Comparison of ENCODE assay signal across 31 cellular contexts in genomic region chr18:52367962-52368745, GRCh38. TPM values are rescaled to one million over a fixed set of nuclear protein-coding genes. Genes with fewer than 3 reads are reported as not detected.
"Had no signal": no experiment of that assay in that cellular context is flagged by ENCODE, and none has a peak within 500 bp of the region (broad histone marks: within the 10 kb centered on the region; RNA-seq: fewer than 3 reads in every experiment).

No MANE protein-coding gene starts in this region.

- H3K27ac ChIP-seq: coronary artery, heart left ventricle, left ventricle myocardium inferior, lower lobe of right lung, pancreas, prostate gland, right lobe of liver, spleen, tibial artery, upper lobe of right lung, vagina had no signal

- H3K27ac Mint-ChIP-seq: endodermal cell; memory B cell; mesothelial cell of epicardium; natural killer cell treated with Interleukin-12 subunit alpha and Interleukin-12 subunit beta and Interleukin-15 and Interleukin-18, amount 100 ng/mL, for 72 hours; stimulated activated memory B cell treated with anti-CD40 and anti-IgM and Interleukin-4, amounts not matched to agents 10 μg/mL and 1 μg/mL and 100 μg/mL, for 72 hours; stimulated activated naive CD8-positive, alpha-beta T cell treated with anti-CD3 and anti-CD28 coated beads, Interleukin-15, Interleukin-2, amounts not matched to agents 100 ng/mL and 50 ng/mL, for 24 hours had no signal

- FAIRE-seq: endothelial cell of umbilical vein, islet of Langerhans, pancreas had no signal

- H3K9me3 Mint-ChIP-seq: stimulated activated memory B cell treated with anti-CD40 and anti-IgM and Interleukin-4, amounts not matched to agents 10 μg/mL and 1 μg/mL and 100 μg/mL, for 72 hours; stimulated activated naive CD8-positive, alpha-beta T cell treated with anti-CD3 and anti-CD28 coated beads, Interleukin-15, Interleukin-2, amounts not matched to agents 100 ng/mL and 50 ng/mL, for 24 hours had no signal

- DNase-seq: effector CD4-positive, alpha-beta T cell; endodermal cell; erythroblast; foreskin melanocyte; heart left ventricle; hypothalamus; left ventricle myocardium inferior; lower lobe of right lung; occipital lobe; pancreas; right lobe of liver; spleen; stimulated activated CD4-positive, alpha-beta T cell treated with anti-CD3 and anti-CD28 coated beads, Interleukin-15, amount 100 ng/mL, for 24 hours; stimulated activated CD4-positive, alpha-beta T cell treated with anti-CD3 and anti-CD28 coated beads, Interleukin-1b, Interleukin-23, amount 100 ng/mL, for 48 hours; stimulated activated CD4-positive, alpha-beta T cell treated with anti-CD3 and anti-CD28 coated beads, Interleukin-4, amount 100 ng/mL, for 24 hours; tibial artery; upper lobe of right lung had no signal

- H3K27me3 Mint-ChIP-seq: natural killer cell treated with Interleukin-12 subunit alpha and Interleukin-12 subunit beta and Interleukin-15 and Interleukin-18, amount 100 ng/mL, for 72 hours; stimulated activated memory B cell treated with anti-CD40 and anti-IgM and Interleukin-4, amounts not matched to agents 10 μg/mL and 1 μg/mL and 100 μg/mL, for 72 hours; stimulated activated naive CD8-positive, alpha-beta T cell treated with anti-CD3 and anti-CD28 coated beads, Interleukin-15, Interleukin-2, amounts not matched to agents 100 ng/mL and 50 ng/mL, for 24 hours had no signal

- H3K36me3 ChIP-seq: heart left ventricle, left ventricle myocardium inferior, lower lobe of right lung, pancreas, prostate gland, right lobe of liver, spleen, tibial artery, upper lobe of right lung, vagina had no signal

- H3K36me3 Mint-ChIP-seq: memory B cell; mesothelial cell of epicardium; stimulated activated memory B cell treated with anti-CD40 and anti-IgM and Interleukin-4, amounts not matched to agents 10 μg/mL and 1 μg/mL and 100 μg/mL, for 72 hours had no signal

- H3K4me1 Mint-ChIP-seq: memory B cell; stimulated activated memory B cell treated with anti-CD40 and anti-IgM and Interleukin-4, amounts not matched to agents 10 μg/mL and 1 μg/mL and 100 μg/mL, for 72 hours had no signal

- H3K4me3 ChIP-seq: coronary artery, heart left ventricle, left ventricle myocardium inferior, lower lobe of right lung, pancreas, prostate gland, right lobe of liver, spleen, tibial artery, upper lobe of right lung, vagina had no signal

- H3K4me3 Mint-ChIP-seq: endodermal cell; memory B cell; mesothelial cell of epicardium; natural killer cell treated with Interleukin-12 subunit alpha and Interleukin-12 subunit beta and Interleukin-15 and Interleukin-18, amount 100 ng/mL, for 72 hours; stimulated activated memory B cell treated with anti-CD40 and anti-IgM and Interleukin-4, amounts not matched to agents 10 μg/mL and 1 μg/mL and 100 μg/mL, for 72 hours; stimulated activated naive CD8-positive, alpha-beta T cell treated with anti-CD3 and anti-CD28 coated beads, Interleukin-15, Interleukin-2, amounts not matched to agents 100 ng/mL and 50 ng/mL, for 24 hours had no signal

- H3K4me1 ChIP-seq: heart left ventricle, left ventricle myocardium inferior, lower lobe of right lung, pancreas, prostate gland, right lobe of liver, spleen, tibial artery, upper lobe of right lung, vagina had no signal

- H3K27me3 ChIP-seq: heart left ventricle, pancreas, right lobe of liver, spleen, upper lobe of right lung, vagina had no signal

- H3K9me3 ChIP-seq: heart left ventricle, left ventricle myocardium inferior, lower lobe of right lung, pancreas, prostate gland, right lobe of liver, tibial artery, upper lobe of right lung, vagina had no signal

RNA-seq across cellular contexts. Expression of gene DCC, which starts 28.2 kb away (rescaled TPM):
- total RNA-seq: dermis microvascular lymphatic vessel endothelial cell; endothelial cell of umbilical vein; left ventricle myocardium inferior; mucosa of gallbladder; myocyte; natural killer cell treated with Interleukin-12 subunit alpha and Interleukin-12 subunit beta and Interleukin-15 and Interleukin-18, amount 100 ng/mL, for 72 hours; renal cortical epithelial cell; vagina had no signal
- polyA plus RNA-seq: endothelial cell of umbilical vein, heart left ventricle had no signal
